16 cellular contexts compared by ENCODE assay signal in genomic region chr18:24735504-24736243, GRCh38.
DNase-seq lines count a peak whose midpoint lies in the region; FAIRE-seq and TF ChIP-seq lines count a peak whose summit lies in the region.
"Had no signal": no experiment of that assay in that cellular context is flagged by ENCODE, and none has a peak within 500 bp of the region (broad histone marks: within the 10 kb centered on the region; RNA-seq: fewer than 3 reads in every experiment).

No MANE protein-coding gene starts in this region.

- CTCF ChIA-PET in mammary epithelial cell (lab: Charles Lee; ENCODE audit: low non-redundant PET) = no interaction called here

- intact Hi-C loops in activated CD4-positive, alpha-beta T cell treated with anti-CD3 and anti-CD28 coated beads, Interleukin-2, amount 10 ng/mL, durations not matched to agents 24 days and 14 days (cut with micrococcal nuclease) = no loop called here
- intact Hi-C loops in mammary epithelial cell (cut with micrococcal nuclease) = loop anchor here (2.0 kb wide), 2 partner anchors 135 to 191 kb away; no protein-coding TSS in a partner anchor

- 84% methylated on average over 6 of the region's 6 CpGs for WGBS in mammary epithelial cell (ENCODE audit: low coverage, missing lambda C conversion rate)

- H4K20me1 ChIP-seq in mammary epithelial cell (ENCODE audit: insufficient read depth, low read length) = no peaks in the 10 kb centered on the region
- no peaks in the 10 kb centered on the region for H4K20me1 ChIP-seq in keratinocyte (ENCODE audit: control insufficient read depth, extremely low read depth, insufficient read depth, low read length)
- H4K20me1 ChIP-seq in osteoblast (ENCODE audit: insufficient read depth, low read length) = no peaks in the 10 kb centered on the region

- TF ChIP-seq CTCF in mammary epithelial cell (conservative IDR thresholded peaks at IDR 0.05 in 1 of 2, IDR thresholded peaks at IDR 0.05 in 1 of 2; ENCODE audit: extremely low read depth in 1 of 2, insufficient read depth in 1 of 2, low read depth in 1 of 2, low read length in 2 of 2) (no peak), keratinocyte (optimal IDR thresholded peaks at IDR 0.05 in 1 of 3, IDR thresholded peaks at IDR 0.05 in 1 of 3, conservative IDR thresholded peaks at IDR 0.05 in 1 of 3; ENCODE audit: extremely low read depth in 1 of 3, insufficient read depth in 2 of 3, low read length in 3 of 3) (no peak), osteoblast (IDR thresholded peaks at IDR 0.05; ENCODE audit: extremely low read depth, low read depth, low read length) (no peak)

- in situ Hi-C loops in mammary epithelial cell (cut with MboI; ENCODE audit: low sequenced_read_pairs in 2 of 2) = loop anchor here in 1 of 2 donors (10.0 kb wide), 1 partner anchor 191 kb away; no protein-coding TSS in a partner anchor

- H3K9ac ChIP-seq in mammary epithelial cell (ENCODE audit: insufficient read depth, low read length) (no peak overlapping the region), keratinocyte (ENCODE audit: control insufficient read depth, extremely low read depth, insufficient read depth, low read length) (no peak overlapping the region)
- H3K9ac ChIP-seq: GM23248 had no signal

- H3K27ac ChIP-seq in mammary epithelial cell (ENCODE audit: insufficient read depth, low read depth, low read length) (no peak overlapping the region), keratinocyte (ENCODE audit: control insufficient read depth, insufficient read depth, low read length) (no peak overlapping the region), osteoblast (ENCODE audit: low read depth, low read length) (no peak overlapping the region)
- H3K27ac ChIP-seq: 22Rv1, GM23248 had no signal

- no peak overlapping the region for H3K27ac Mint-ChIP-seq in activated CD4-positive, alpha-beta T cell treated with anti-CD3 and anti-CD28 coated beads, Interleukin-2, amount 10 ng/mL, durations not matched to agents 24 days and 14 days
- H3K27ac Mint-ChIP-seq: B cell; CD4-positive, CD25-positive, alpha-beta regulatory T cell had no signal

- H2AFZ ChIP-seq in mammary epithelial cell (ENCODE audit: low read depth, low read length) (no peak overlapping the region), keratinocyte (ENCODE audit: control insufficient read depth, low read length) (no peak overlapping the region), osteoblast (ENCODE audit: low read length) (no peak overlapping the region)
- H2AFZ ChIP-seq: GM23248 had no signal

- no peaks in the 10 kb centered on the region for H3K36me3 ChIP-seq in mammary epithelial cell (ENCODE audit: insufficient read depth, low read length)
- no peaks in the 10 kb centered on the region for H3K36me3 ChIP-seq in keratinocyte (ENCODE audit: control insufficient read depth in 2 of 2, extremely low read depth in 1 of 2, insufficient read depth in 2 of 2, low read length in 2 of 2)
- H3K36me3 ChIP-seq in osteoblast (ENCODE audit: insufficient read depth, low read length) = no peaks in the 10 kb centered on the region

- DNase-seq in activated CD4-positive, alpha-beta T cell treated with anti-CD3 and anti-CD28 coated beads, Interleukin-2, amount 10 ng/mL, durations not matched to agents 24 days and 14 days = peak; percentile 24
- no peak for DNase-seq in activated CD4-positive, alpha-beta T cell treated with anti-CD3 and anti-CD28 coated beads, Interleukin-2, amount 50 U/mL, for 1 hour
- peak; percentile 20 for DNase-seq in mammary epithelial cell
- DNase-seq in keratinocyte (ENCODE audit: low read depth, low spot score) = no peak
- no peak for DNase-seq in activated T-cell treated with anti-CD3 and anti-CD28 coated beads for 4 hours
- no peak for DNase-seq in osteoblast (ENCODE audit: insufficient read length, low spot score, missing footprints)
- DNase-seq in COR-L47 (lab: John Stamatoyannopoulos, UW) = no peak
- no peak for DNase-seq in activated CD8-positive, alpha-beta memory T cell treated with anti-CD3 and anti-CD28 coated beads for 24 hours
- DNase-seq: CD4-positive, CD25-positive, alpha-beta regulatory T cell; GM23248; NCI-H1105 treated with DMSO at 0.1 percent for 48 hours; NCI-H187; NCI-H526 treated with DMSO at 0.1 percent for 48 hours; SHP77 treated with DMSO at 0.1 percent for 48 hours had no signal

- H3K4me1 ChIP-seq in mammary epithelial cell (ENCODE audit: insufficient read depth, low read length) (peaks cover 51% of the 10 kb centered on the region), keratinocyte (ENCODE audit: control insufficient read depth, extremely low read depth, insufficient read depth, low read length) (peaks cover 12% of the 10 kb centered on the region), osteoblast (ENCODE audit: insufficient read depth, low read length) (no peaks in the 10 kb centered on the region)

- H3K27me3 ChIP-seq in mammary epithelial cell (ENCODE audit: insufficient read depth, low read length) (no peaks in the 10 kb centered on the region), keratinocyte (ENCODE audit: control insufficient read depth, extremely low read depth, insufficient read depth, low read length) (no peaks in the 10 kb centered on the region), osteoblast (ENCODE audit: insufficient read depth, low read length) (no peaks in the 10 kb centered on the region)

- H3K4me2 ChIP-seq in mammary epithelial cell (ENCODE audit: insufficient read depth, low read depth, low read length) = no peak overlapping the region
- no peak overlapping the region for H3K4me2 ChIP-seq in keratinocyte (ENCODE audit: control insufficient read depth, extremely low read depth, insufficient read depth, low read depth, low read length)
- no peak overlapping the region for H3K4me2 ChIP-seq in osteoblast (ENCODE audit: insufficient read depth, low read length)

- no peaks in the 10 kb centered on the region for H3K9me1 ChIP-seq in keratinocyte (ENCODE audit: control insufficient read depth, extremely low read depth, insufficient read depth, low read length)

- no peaks in the 10 kb centered on the region for H3K27me3 Mint-ChIP-seq in activated CD4-positive, alpha-beta T cell treated with anti-CD3 and anti-CD28 coated beads, Interleukin-2, amount 10 ng/mL, durations not matched to agents 24 days and 14 days
- H3K27me3 Mint-ChIP-seq: CD4-positive, CD25-positive, alpha-beta regulatory T cell had no signal

- H3K4me3 ChIP-seq in mammary epithelial cell (replicated peaks in 1 of 3; ENCODE audit: insufficient read depth in 1 of 3, low read depth in 2 of 3, low read length in 3 of 3) (no peak overlapping the region), keratinocyte (ENCODE audit: control insufficient read depth in 2 of 3, extremely low read depth in 1 of 3, insufficient read depth in 2 of 3, low read depth in 1 of 3, low read length in 3 of 3) (no peak overlapping the region), osteoblast (ENCODE audit: insufficient read depth, low read length) (no peak overlapping the region)
- H3K4me3 ChIP-seq: GM23248 had no signal

- H3K79me2 ChIP-seq in mammary epithelial cell (ENCODE audit: insufficient read depth, low read length) = no peaks in the 10 kb centered on the region
- H3K79me2 ChIP-seq in keratinocyte (ENCODE audit: control insufficient read depth, insufficient read depth, low read length) = no peaks in the 10 kb centered on the region
- H3K79me2 ChIP-seq in osteoblast (ENCODE audit: insufficient read depth, low read length) = no peaks in the 10 kb centered on the region

- H3K9me3 Mint-ChIP-seq in activated CD4-positive, alpha-beta T cell treated with anti-CD3 and anti-CD28 coated beads, Interleukin-2, amount 10 ng/mL, durations not matched to agents 24 days and 14 days = no peaks in the 10 kb centered on the region

- H3K36me3 Mint-ChIP-seq in activated CD4-positive, alpha-beta T cell treated with anti-CD3 and anti-CD28 coated beads, Interleukin-2, amount 10 ng/mL, durations not matched to agents 24 days and 14 days (ENCODE audit: low read depth) = no peaks in the 10 kb centered on the region
- H3K36me3 Mint-ChIP-seq: CD4-positive, CD25-positive, alpha-beta regulatory T cell had no signal

- H3K9me3 ChIP-seq in mammary epithelial cell (replicated peaks; ENCODE audit: insufficient read depth, low read length) (no peaks in the 10 kb centered on the region), keratinocyte (ENCODE audit: control insufficient read depth, low read depth, low read length) (no peaks in the 10 kb centered on the region), osteoblast (ENCODE audit: low read depth, low read length) (no peaks in the 10 kb centered on the region)

- dilution Hi-C loops in mammary epithelial cell (cut with HindIII; ENCODE audit: low sequenced_read_pairs) (no loop called here), keratinocyte (cut with MboI; ENCODE audit: extremely low pct_ligation_motif_present, low sequenced_read_pairs) (no loop called here)

- BruUV-seq in mammary epithelial cell (replicated peaks; lab: Mats Ljungman, UMichigan) = no TSS peak

- peak; percentile 76 for FAIRE-seq in keratinocyte (lab: Jason Lieb, UNC)

- H3K4me1 Mint-ChIP-seq in activated CD4-positive, alpha-beta T cell treated with anti-CD3 and anti-CD28 coated beads, Interleukin-2, amount 10 ng/mL, durations not matched to agents 24 days and 14 days = no peaks in the 10 kb centered on the region
- H3K4me1 Mint-ChIP-seq: B cell; CD4-positive, CD25-positive, alpha-beta regulatory T cell had no signal

- no peak overlapping the region for H3K4me3 Mint-ChIP-seq in activated CD4-positive, alpha-beta T cell treated with anti-CD3 and anti-CD28 coated beads, Interleukin-2, amount 10 ng/mL, durations not matched to agents 24 days and 14 days
- H3K4me3 Mint-ChIP-seq: B cell; CD4-positive, CD25-positive, alpha-beta regulatory T cell had no signal

Comparison
In these comparisons a context has a peak if more than half of its experiments do, and no peak if none do; other contexts are left out.
1. DNase-seq: peak in activated CD4-positive, alpha-beta T cell treated with anti-CD3 and anti-CD28 coated beads, Interleukin-2, amount 10 ng/mL, durations not matched to agents 24 days and 14 days (single experiment) and mammary epithelial cell (single experiment); none in activated CD4-positive, alpha-beta T cell treated with anti-CD3 and anti-CD28 coated beads, Interleukin-2, amount 50 U/mL, for 1 hour (single experiment), keratinocyte (single experiment), activated T-cell treated with anti-CD3 and anti-CD28 coated beads for 4 hours (single experiment), osteoblast (single experiment), COR-L47 (single experiment) and activated CD8-positive, alpha-beta memory T cell treated with anti-CD3 and anti-CD28 coated beads for 24 hours (single experiment).